Comparison of ENCODE assay signal across 12 cellular contexts in the genomic region with DNA sequence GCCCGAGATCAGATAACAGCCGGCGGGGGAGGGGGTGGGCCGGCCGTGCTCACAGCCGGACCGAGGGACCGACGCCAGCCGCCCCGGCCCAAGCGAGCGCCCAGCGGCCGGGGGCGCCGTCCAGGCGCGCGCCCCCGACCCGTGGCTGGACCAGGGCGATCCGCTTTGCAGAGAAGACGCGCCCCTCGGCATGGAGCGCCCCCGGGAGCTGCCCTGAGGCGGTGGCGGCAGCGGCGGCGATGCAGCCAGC. TPM values are rescaled to one million over a fixed set of nuclear protein-coding genes. Genes with fewer than 3 reads are reported as not detected.
A peak's percentile ranks its signal among the peaks of the same experiment; 100 is the strongest.
DNase-seq lines count a peak whose midpoint lies in the region; ATAC-seq, FAIRE-seq and TF ChIP-seq lines count a peak whose summit lies in the region.
"Had no signal": no experiment of that assay in that cellular context is flagged by ENCODE, and none has a peak within 500 bp of the region (broad histone marks: within the 10 kb centered on the region; RNA-seq: fewer than 3 reads in every experiment).

No MANE protein-coding gene starts in this region.

- H2AFZ ChIP-seq in keratinocyte (ENCODE audit: control insufficient read depth, low read length), result peak overlapping the region; percentile 15

- H3K9me3 ChIP-seq in ES-I3 (ENCODE audit: control insufficient read depth, insufficient read depth, low read length) (no peaks in the 10 kb centered on the region), keratinocyte (ENCODE audit: control insufficient read depth, low read depth, low read length) (no peaks in the 10 kb centered on the region), body of pancreas (no peaks in the 10 kb centered on the region)
- H3K9me3 ChIP-seq: mucosa of descending colon had no signal

- FAIRE-seq in bronchial epithelial cell (lab: Jason Lieb, UNC), result no peak
- no peak for FAIRE-seq in keratinocyte (lab: Jason Lieb, UNC)

- H3K4me2 ChIP-seq in keratinocyte (ENCODE audit: control insufficient read depth, extremely low read depth, insufficient read depth, low read depth, low read length), result peak overlapping the region; percentile 77

- in situ Hi-C loops in GM13977 (cut with MboI; ENCODE audit: low pct_unique_long_range_greater_than_20kb, low sequenced_read_pairs, unreplicated experiment), result no loop called here

- H3K4me1 ChIP-seq in ES-I3 (ENCODE audit: insufficient read depth, low read length) (no peaks in the 10 kb centered on the region; the same call in 1 of the 2 replicates), keratinocyte (ENCODE audit: control insufficient read depth, extremely low read depth, insufficient read depth, low read length) (peaks cover 5% of the 10 kb centered on the region), body of pancreas (peaks cover 31% of the 10 kb centered on the region)

- H4K20me1 ChIP-seq in keratinocyte (ENCODE audit: control insufficient read depth, extremely low read depth, insufficient read depth, low read length), result no peaks in the 10 kb centered on the region

- H3K79me2 ChIP-seq in keratinocyte (ENCODE audit: control insufficient read depth, insufficient read depth, low read length), result no peaks in the 10 kb centered on the region

- no peaks in the 10 kb centered on the region for H3K9me1 ChIP-seq in keratinocyte (ENCODE audit: control insufficient read depth, extremely low read depth, insufficient read depth, low read length)

- H3K4me3 ChIP-seq in bronchial epithelial cell (ENCODE audit: low read depth, low read length), result peak overlapping the region; percentile 6
- H3K4me3 ChIP-seq in keratinocyte (ENCODE audit: control insufficient read depth in 2 of 3, extremely low read depth in 1 of 3, insufficient read depth in 2 of 3, low read depth in 1 of 3, low read length in 3 of 3), result peak overlapping the region in 2 of 3 experiments; percentile 21 to 35
- peak overlapping the region; percentile 21 to 51 (median 31) for H3K4me3 ChIP-seq in skin epidermis
- H3K4me3 ChIP-seq in body of pancreas, result no peak overlapping the region
- H3K4me3 ChIP-seq: mucosa of descending colon had no signal

- intact Hi-C loops in body of pancreas (cut with DNase I), result no loop called here

- dilution Hi-C loops in keratinocyte (cut with MboI; ENCODE audit: extremely low pct_ligation_motif_present, low sequenced_read_pairs), result no loop called here

- H3K27me3 ChIP-seq in bronchial epithelial cell (ENCODE audit: control insufficient read depth, insufficient read depth, low read length) (peaks cover 21% of the 10 kb centered on the region), keratinocyte (ENCODE audit: control insufficient read depth, extremely low read depth, insufficient read depth, low read length) (peaks cover 43% of the 10 kb centered on the region), body of pancreas (peaks cover 0 to 20% of the 10 kb centered on the region in 2 donors)

- ATAC-seq in body of pancreas, result no peak

- H3K9ac ChIP-seq in ES-I3 (ENCODE audit: low read depth, low read length) (peak overlapping the region; percentile 78; the same call in 1 of the 2 replicates), keratinocyte (ENCODE audit: control insufficient read depth, extremely low read depth, insufficient read depth, low read length) (no peak overlapping the region)

- TF ChIP-seq POLR2A in body of pancreas (IDR thresholded peaks at IDR 0.05), result no peak

- H3K27ac ChIP-seq in keratinocyte (ENCODE audit: control insufficient read depth, insufficient read depth, low read length) (no peak overlapping the region), skin epidermis (peak overlapping the region in 3 of 21 experiments; percentile 28 to 57 (median 45)), body of pancreas (no peak overlapping the region)

- TF ChIP-seq CTCF in bronchial epithelial cell (IDR thresholded peaks at IDR 0.05; ENCODE audit: insufficient read depth, low read length, severe bottlenecking) (no peak), keratinocyte (optimal IDR thresholded peaks at IDR 0.05 in 1 of 3, IDR thresholded peaks at IDR 0.05 in 1 of 3, conservative IDR thresholded peaks at IDR 0.05 in 1 of 3; ENCODE audit: extremely low read depth in 1 of 3, insufficient read depth in 2 of 3, low read length in 3 of 3) (no peak), body of pancreas (IDR thresholded peaks at IDR 0.05) (no peak), GM13977 (IDR thresholded peaks at IDR 0.05; ENCODE audit: extremely low read depth, insufficient read depth, missing control alignments) (no peak)

- no peak for DNase-seq in bronchial epithelial cell (ENCODE audit: low read depth)
- no peak for DNase-seq in keratinocyte (ENCODE audit: low read depth, low spot score)
- no peak for DNase-seq in NCI-H2171 treated with DMSO at 0.1 percent for 48 hours (lab: John Stamatoyannopoulos, UW)
- no peak for DNase-seq in DMS79 (lab: John Stamatoyannopoulos, UW)
- no peak for DNase-seq in body of pancreas
- no peak for DNase-seq in GM13977 (ENCODE audit: low spot score)
- DNase-seq: activated naive CD4-positive, alpha-beta T cell treated with anti-CD3 and anti-CD28 coated beads, Interleukin-2, amount 50 U/mL, for 16 hours; DMS 273 treated with DMSO at 0.1 percent for 48 hours; NCI-H2029 had no signal

- H3K36me3 ChIP-seq in ES-I3 (ENCODE audit: insufficient read depth, low read length) (no peaks in the 10 kb centered on the region), bronchial epithelial cell (ENCODE audit: control insufficient read depth, insufficient read depth, low read length) (no peaks in the 10 kb centered on the region), keratinocyte (ENCODE audit: control insufficient read depth in 2 of 2, extremely low read depth in 1 of 2, insufficient read depth in 2 of 2, low read length in 2 of 2) (no peaks in the 10 kb centered on the region), body of pancreas (replicated peaks in 1 of 2; ENCODE audit: insufficient read depth in 1 of 2, low read depth in 2 of 2) (no peaks in the 10 kb centered on the region)

- 1 to 5% methylated on average over 4 to 34 of the region's 34 CpGs for WGBS in body of pancreas, 2 donors

RNA-seq across cellular contexts. Expression of a gene that starts 0.4 kb away (rescaled TPM):
- total RNA-seq in bronchial epithelial cell (under 0.01 and 0.13 TPM in 2 replicates), body of pancreas (under 1 TPM; 0.52 to 0.99 TPM)
- polyA plus RNA-seq in keratinocyte, result 0.04 to 0.15 TPM (median 0.07 TPM) in 3 replicates
- not detected for polyA plus RNA-seq in keratinocyte (2011; ENCODE audit: low read depth)
- 0.07 and 0.19 TPM in 2 replicates for polyA plus RNA-seq in keratinocyte (2011; cell fraction: cytosol; rRNA removed)
- polyA plus RNA-seq in keratinocyte (2011; cell fraction: nucleus; rRNA removed), result 0.23 and 0.49 TPM in 2 replicates
- 0.06 and 0.16 TPM in 2 replicates for polyA plus RNA-seq in keratinocyte (2012; ENCODE audit: low replicate concordance)
- 0.03 to 0.53 TPM (median 0.20 TPM) in 3 replicates for polyA minus RNA-seq in keratinocyte
- 0.38 TPM for polyA minus RNA-seq in keratinocyte (2011; cell fraction: cytosol; rRNA and poly(A)+ RNA removed)
- 0.23 and 0.74 TPM in 2 replicates for polyA minus RNA-seq in keratinocyte (2011; cell fraction: nucleus; rRNA and poly(A)+ RNA removed)

Comparison
In these comparisons a context has a peak if more than half of its experiments do, and no peak if none do; other contexts are left out.
1. H3K4me3 ChIP-seq: peak in bronchial epithelial cell (single experiment), keratinocyte (2 of 3) and skin epidermis (7 of 7); none in body of pancreas (0 of 2).